ENCODE assay signal across 8 cellular contexts in genomic region chr2:48600204-48600813, GRCh38. TPM values are rescaled to one million over a fixed set of nuclear protein-coding genes. Genes with fewer than 3 reads are reported as not detected.
A peak's percentile ranks its signal among the peaks of the same experiment; 100 is the strongest.
DNase-seq lines count a peak whose midpoint lies in the region; ATAC-seq and TF ChIP-seq lines count a peak whose summit lies in the region.

No MANE protein-coding gene starts in this region.

- H3K36me3 Mint-ChIP-seq in CD14-positive monocyte = no peaks in the 10 kb centered on the region
- H3K36me3 Mint-ChIP-seq in stimulated activated effector memory CD8-positive, alpha-beta T cell treated with anti-CD3 and anti-CD28 coated beads, Interleukin-12 subunit alpha, Interleukin-12 subunit beta, amount 100 ng/mL, for 72 hours = no peaks in the 10 kb centered on the region

- intact Hi-C loops in CD14-positive monocyte (cut with micrococcal nuclease) = no loop called here

- in situ Hi-C loops in astrocyte of the cerebellum (cut with HindIII; ENCODE audit: low sequenced_read_pairs) = no loop called here

- H3K4me1 Mint-ChIP-seq in CD14-positive monocyte = no peaks in the 10 kb centered on the region
- no peaks in the 10 kb centered on the region for H3K4me1 Mint-ChIP-seq in stimulated activated effector memory CD8-positive, alpha-beta T cell treated with anti-CD3 and anti-CD28 coated beads, Interleukin-12 subunit alpha, Interleukin-12 subunit beta, amount 100 ng/mL, for 72 hours

- ATAC-seq in GM19351 (IDR thresholded peaks at IDR 0.05; ENCODE audit: unreplicated experiment) (peak; percentile 61), GM18858 (IDR thresholded peaks at IDR 0.05; ENCODE audit: unreplicated experiment) (no peak), GM18498 (IDR thresholded peaks at IDR 0.05; ENCODE audit: unreplicated experiment) (no peak)
- ATAC-seq in stimulated activated effector memory CD8-positive, alpha-beta T cell treated with anti-CD3 and anti-CD28 coated beads, Interleukin-12 subunit alpha, Interleukin-12 subunit beta, amount 100 ng/mL, for 72 hours = no peak

- peaks cover 0 to 2% (median 1%) of the 10 kb centered on the region in 3 donors for H3K27me3 Mint-ChIP-seq in CD14-positive monocyte (ENCODE audit: low read depth in 3 of 3)

- H3K4me3 ChIP-seq in astrocyte of the cerebellum (ENCODE audit: low read depth, low read length) = no peak overlapping the region

- H3K27ac Mint-ChIP-seq in CD14-positive monocyte = no peak overlapping the region
- no peak overlapping the region for H3K27ac Mint-ChIP-seq in stimulated activated effector memory CD8-positive, alpha-beta T cell treated with anti-CD3 and anti-CD28 coated beads, Interleukin-12 subunit alpha, Interleukin-12 subunit beta, amount 100 ng/mL, for 72 hours

- DNase-seq in CD14-positive monocyte (ENCODE audit: low spot score) = no peak
- peak; percentile 45 for DNase-seq in NCI-H2107 treated with DMSO at 0.1 percent for 48 hours (lab: John Stamatoyannopoulos, UW; ENCODE audit: unreplicated experiment)
- no peak for DNase-seq in astrocyte of the cerebellum (ENCODE audit: low read depth)
- DNase-seq in kidney tubule cell (ENCODE audit: low spot score) = peak; percentile 62
- no peak for DNase-seq in stimulated activated effector memory CD8-positive, alpha-beta T cell treated with anti-CD3 and anti-CD28 coated beads, Interleukin-12 subunit alpha, Interleukin-12 subunit beta, amount 100 ng/mL, for 72 hours (ENCODE audit: low spot score in 2 of 2)

- peaks cover 0 to 3% (median 0%) of the 10 kb centered on the region in 7 donors for H3K9me3 Mint-ChIP-seq in CD14-positive monocyte
- no peaks in the 10 kb centered on the region for H3K9me3 Mint-ChIP-seq in stimulated activated effector memory CD8-positive, alpha-beta T cell treated with anti-CD3 and anti-CD28 coated beads, Interleukin-12 subunit alpha, Interleukin-12 subunit beta, amount 100 ng/mL, for 72 hours

- H3K4me3 Mint-ChIP-seq in CD14-positive monocyte = no peak overlapping the region
- no peak overlapping the region for H3K4me3 Mint-ChIP-seq in stimulated activated effector memory CD8-positive, alpha-beta T cell treated with anti-CD3 and anti-CD28 coated beads, Interleukin-12 subunit alpha, Interleukin-12 subunit beta, amount 100 ng/mL, for 72 hours

- TF ChIP-seq CTCF in CD14-positive monocyte (IDR thresholded peaks at IDR 0.05) = peak; percentile 72
- peak; percentile 73 for TF ChIP-seq CTCF in astrocyte of the cerebellum (IDR thresholded peaks at IDR 0.05; ENCODE audit: low read depth, low read length, missing control alignments)

RNA-seq across cellular contexts. Expression of gene GTF2A1L, which starts 17.3 kb away (rescaled TPM):
- polyA plus RNA-seq in CD14-positive monocyte = not detected

Comparison
In these comparisons a context has a peak if more than half of its experiments do, and no peak if none do; other contexts are left out.
1. DNase-seq: peak in NCI-H2107 treated with DMSO at 0.1 percent for 48 hours (single experiment) and kidney tubule cell (single experiment); none in CD14-positive monocyte (single experiment), astrocyte of the cerebellum (single experiment) and stimulated activated effector memory CD8-positive, alpha-beta T cell treated with anti-CD3 and anti-CD28 coated beads, Interleukin-12 subunit alpha, Interleukin-12 subunit beta, amount 100 ng/mL, for 72 hours (0 of 2).